30 cellular contexts compared by ENCODE assay signal in the genomic region with DNA sequence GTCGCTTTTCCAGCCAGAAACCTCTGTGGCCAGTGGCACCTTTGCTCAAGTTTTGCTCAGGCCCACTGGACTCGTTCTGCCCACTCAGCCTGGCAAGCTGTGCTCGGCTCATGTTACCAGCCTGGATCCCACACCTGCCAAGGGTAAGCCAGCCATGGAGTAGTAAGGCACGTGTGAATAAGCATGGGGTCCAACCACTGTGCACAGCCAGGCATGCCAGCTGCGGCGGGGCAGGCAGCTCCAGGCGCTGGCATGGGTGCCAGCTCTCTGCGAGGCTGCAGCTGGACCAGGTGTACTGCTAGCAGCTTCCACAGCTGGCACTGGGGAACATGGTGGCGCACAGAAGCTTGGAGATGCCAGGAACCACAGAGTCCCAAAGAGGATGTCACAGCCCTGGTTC. TPM values are rescaled to one million over a fixed set of nuclear protein-coding genes. Genes with fewer than 3 reads are reported as not detected.
"Had no signal": no experiment of that assay in that cellular context is flagged by ENCODE, and none has a peak within 500 bp of the region (broad histone marks: within the 10 kb centered on the region; RNA-seq: fewer than 3 reads in every experiment).

No MANE protein-coding gene starts in this region.

- H3K27ac ChIP-seq: stomach, suprapubic skin, testis, thoracic aorta, thyroid gland, tibial artery, tibial nerve, transverse colon, upper lobe of left lung, upper lobe of right lung, uterus, vagina had no signal

- H3K27me3 ChIP-seq: testis, thyroid gland, upper lobe of left lung, uterus, vagina had no signal

- FAIRE-seq: urothelium cell line had no signal

- H3K4me1 ChIP-seq: stomach, suprapubic skin, testis, thyroid gland, tibial nerve, transverse colon, upper lobe of left lung, upper lobe of right lung, uterus, vagina had no signal

- H3K9me3 ChIP-seq: suprapubic skin, testis, thoracic aorta, thyroid gland, transverse colon, upper lobe of right lung, uterus, vagina had no signal

- H3K4me3 ChIP-seq: stomach, suprapubic skin, testis, thoracic aorta, thyroid gland, tibial artery, tibial nerve, transverse colon, upper lobe of left lung, upper lobe of right lung, uterus, vagina had no signal

- DNase-seq: stimulated activated CD4-positive, alpha-beta T cell treated with anti-CD3 and anti-CD28 coated beads, Interleukin-2, amount 100 ng/mL, for 48 hours; stimulated activated CD4-positive, alpha-beta T cell treated with anti-CD3 and anti-CD28 coated beads, Interleukin-4, amount 100 ng/mL, for 1 hour; stimulated activated CD4-positive, alpha-beta T cell treated with anti-CD3 and anti-CD28 coated beads, Interleukin-4, amount 100 ng/mL, for 24 hours; stimulated activated CD4-positive, alpha-beta T cell treated with anti-CD3 and anti-CD28 coated beads, Interleukin-4, amount 100 ng/mL, for 4 hours; stimulated activated CD8-positive, alpha-beta memory T cell treated with anti-CD3 and anti-CD28 coated beads, Interleukin-4, amount 100 ng/mL, for 48 hours; stimulated activated naive B cell treated with anti-CD40 and anti-IgM and Interleukin-4, amounts not matched to agents 10 μg/mL and 1 μg/mL and 100 μg/mL, for 72 hours; stimulated activated naive CD4-positive, alpha-beta T cell; stimulated activated naive CD4-positive, alpha-beta T cell treated with Interleukin-2 at 50 U/mL for 16 hours; stimulated activated naive CD8-positive, alpha-beta T cell treated with anti-CD3 and anti-CD28 coated beads, Interleukin-15, amount 100 ng/mL, for 72 hours; stimulated activated naive CD8-positive, alpha-beta T cell treated with anti-CD3 and anti-CD28 coated beads, Interleukin-15, Interleukin-2, amounts not matched to agents 100 U/mL and 50 U/mL, for 24 hours; stomach; substantia nigra; testis; thyroid gland; tibial artery; transverse colon; trophoblast cell; upper lobe of right lung; uterus had no signal

- ATAC-seq: stimulated activated effector memory CD8-positive, alpha-beta T cell treated with anti-CD3 and anti-CD28 coated beads, Interleukin-12 subunit alpha, Interleukin-12 subunit beta, amount 100 ng/mL, for 72 hours; stimulated activated memory B cell treated with anti-CD40 and anti-IgM and Interleukin-4, amounts not matched to agents 10 μg/mL and 1 μg/mL and 100 μg/mL, for 72 hours; stimulated activated naive B cell treated with anti-CD40 and anti-IgM and Interleukin-4, amounts not matched to agents 10 μg/mL and 1 μg/mL and 100 μg/mL, for 72 hours; stimulated activated naive CD8-positive, alpha-beta T cell treated with anti-CD3 and anti-CD28 coated beads, Interleukin-15, amount 100 ng/mL, for 72 hours; stimulated activated naive CD8-positive, alpha-beta T cell treated with anti-CD3 and anti-CD28 coated beads, Interleukin-15, Interleukin-2, amounts not matched to agents 100 U/mL and 50 U/mL, for 24 hours; upper lobe of right lung had no signal

- H3K36me3 ChIP-seq: stomach, suprapubic skin, thoracic aorta, thyroid gland, tibial artery, tibial nerve, transverse colon, upper lobe of left lung, upper lobe of right lung, uterus, vagina had no signal

RNA-seq across cellular contexts. Expression of a gene that starts 32.1 kb away (rescaled TPM):
- total RNA-seq: stomach, subcutaneous adipose tissue, suprapubic skin, thoracic aorta, thyroid gland, tibial nerve, transverse colon, upper lobe of left lung, upper lobe of right lung, ureter, urinary bladder, uterus, vagina had no signal
- polyA plus RNA-seq: stomach, urinary bladder had no signal
